Comparison of ENCODE assay signal across 9 cellular contexts in the genomic region with DNA sequence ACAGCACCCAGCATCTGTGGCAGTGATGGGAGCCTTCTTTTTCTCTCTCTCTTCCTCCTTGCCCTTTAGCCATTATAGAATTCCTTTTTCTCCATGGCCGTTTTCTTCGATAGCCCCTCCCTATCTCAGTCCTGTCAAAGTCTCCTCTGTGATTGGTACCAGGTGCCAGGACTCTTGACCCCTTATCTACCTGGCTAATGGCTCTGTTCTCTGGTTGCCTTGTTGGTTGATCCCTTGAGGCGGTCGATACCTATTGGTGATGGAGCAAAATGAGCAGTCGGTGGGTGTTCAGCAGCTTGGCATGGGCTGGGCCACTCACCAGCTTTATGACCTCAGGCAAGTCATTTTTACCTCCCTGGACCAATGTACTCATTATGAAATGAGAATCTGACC. TPM values are rescaled to one million over a fixed set of nuclear protein-coding genes. Genes with fewer than 3 reads are reported as not detected.
DNase-seq lines count a peak whose midpoint lies in the region; ATAC-seq, FAIRE-seq and TF ChIP-seq lines count a peak whose summit lies in the region.
"Had no signal": no experiment of that assay in that cellular context is flagged by ENCODE, and none has a peak within 500 bp of the region (broad histone marks: within the 10 kb centered on the region; RNA-seq: fewer than 3 reads in every experiment).

No MANE protein-coding gene starts in this region.

- H3K27me3 Mint-ChIP-seq in type B pancreatic cell, result peaks cover 40% of the 10 kb centered on the region

- TF ChIP-seq CTCF in kidney (IDR thresholded peaks at IDR 0.05; ENCODE audit: borderline replicate concordance, extremely low read depth, insufficient read depth) (no peak), type B pancreatic cell (conservative IDR thresholded peaks at IDR 0.05) (no peak)

- H3K4me3 Mint-ChIP-seq in type B pancreatic cell, result peak overlapping the region; percentile 93

- DNase-seq in right cardiac atrium (no peak), Right ventricle myocardium superior (no peak), kidney (no peak), type B pancreatic cell (ENCODE audit: extremely low spot score, unreplicated experiment) (no peak)
- DNase-seq in activated naive CD4-positive, alpha-beta T cell treated with anti-CD3 and anti-CD28 coated beads, Interleukin-2, amount 50 U/mL, for 72 hours (ENCODE audit: low spot score in 2 of 2), result no peak
- DNase-seq in stimulated activated CD4-positive, alpha-beta T cell treated with anti-CD3 and anti-CD28 coated beads, Interleukin-2, amount 100 ng/mL, for 48 hours, result no peak
- DNase-seq in stimulated activated CD4-positive, alpha-beta T cell treated with anti-CD3 and anti-CD28 coated beads, Interleukin-2, amount 100 ng/mL, for 24 hours, result no peak

- no peaks in the 10 kb centered on the region for H3K27me3 ChIP-seq in right cardiac atrium (ENCODE audit: control insufficient read depth, insufficient read depth)

- H3K4me1 ChIP-seq in right cardiac atrium (ENCODE audit: control insufficient read depth, insufficient read depth, low read length), result peaks cover 6% of the 10 kb centered on the region
- peaks cover 15 to 19% of the 10 kb centered on the region in 2 donors for H3K4me1 ChIP-seq in kidney (ENCODE audit: control insufficient read depth in 1 of 2, insufficient read depth in 1 of 2, low read depth in 1 of 2, low read length in 2 of 2)

- no peaks in the 10 kb centered on the region for H3K36me3 ChIP-seq in kidney (ENCODE audit: control insufficient read depth in 1 of 2, insufficient read depth in 2 of 2, low read length in 2 of 2)
- H3K36me3 ChIP-seq: prostate gland had no signal

- H3K9me3 Mint-ChIP-seq in activated naive CD4-positive, alpha-beta T cell treated with anti-CD3 and anti-CD28 coated beads, Interleukin-2, amount 50 U/mL, for 72 hours, result no peaks in the 10 kb centered on the region
- H3K9me3 Mint-ChIP-seq in type B pancreatic cell, result no peaks in the 10 kb centered on the region

- FAIRE-seq in kidney (lab: Jason Lieb, UNC), result no peak

- peaks cover 37% of the 10 kb centered on the region for H3K4me1 Mint-ChIP-seq in type B pancreatic cell (ENCODE audit: unreplicated experiment)

- H3K4me3 ChIP-seq in right cardiac atrium (ENCODE audit: low read length) (peak overlapping the region; percentile 91), kidney (ENCODE audit: low read length in 2 of 2) (peak overlapping the region; percentile 80 to 86)

- ATAC-seq in right cardiac atrium (no peak), Right ventricle myocardium superior (ENCODE audit: poor library complexity) (no peak), HG02973 (IDR thresholded peaks at IDR 0.05; ENCODE audit: unreplicated experiment) (no peak)
- no peak for ATAC-seq in activated naive CD4-positive, alpha-beta T cell treated with anti-CD3 and anti-CD28 coated beads, Interleukin-2, amount 50 U/mL, for 72 hours

- H3K27ac Mint-ChIP-seq in activated naive CD4-positive, alpha-beta T cell treated with anti-CD3 and anti-CD28 coated beads, Interleukin-2, amount 50 U/mL, for 72 hours, result peak overlapping the region; percentile 91 to 92
- H3K27ac Mint-ChIP-seq in type B pancreatic cell, result peak overlapping the region; percentile 87

- intact Hi-C loops in right cardiac atrium (cut with DNase I) (no loop called here), Right ventricle myocardium superior (cut with DNase I) (no loop called here), kidney (cut with DNase I) (no loop called here)

- peak overlapping the region in 1 of 2 donors; percentile 95 for H3K9ac ChIP-seq in kidney (ENCODE audit: low read length in 2 of 2)

- H3K27ac ChIP-seq in right cardiac atrium (ENCODE audit: low read length) (no peak overlapping the region), kidney (ENCODE audit: low read depth in 2 of 2, low read length in 2 of 2) (no peak overlapping the region)

- H3K9me3 ChIP-seq in right cardiac atrium (ENCODE audit: control insufficient read depth, low read length) (no peaks in the 10 kb centered on the region), kidney (ENCODE audit: control insufficient read depth in 1 of 2, low read length in 2 of 2) (no peaks in the 10 kb centered on the region)
- H3K9me3 ChIP-seq: prostate gland had no signal

- 90% methylated on average over 5 of the region's 5 CpGs for WGBS in right cardiac atrium

- H3K36me3 Mint-ChIP-seq in activated naive CD4-positive, alpha-beta T cell treated with anti-CD3 and anti-CD28 coated beads, Interleukin-2, amount 50 U/mL, for 72 hours, result peaks cover 38 to 42% of the 10 kb centered on the region in 2 donors
- H3K36me3 Mint-ChIP-seq in type B pancreatic cell, result peaks cover 8% of the 10 kb centered on the region

RNA-seq across cellular contexts. Expression of a gene that starts 2.0 kb away (rescaled TPM):
- total RNA-seq in right cardiac atrium (10 to 100 TPM in 1 of 4 donors, 1 to 10 TPM in 3; 6.9 to 24.4 (median 7.9) TPM), Right ventricle myocardium superior (15.4 TPM), kidney (12.8 TPM), type B pancreatic cell (ENCODE audit: low replicate concordance) (23.9 and 117 TPM in 2 replicates)
- polyA plus RNA-seq in right cardiac atrium (195 TPM), kidney (ENCODE audit: insufficient read depth, low read depth, low replicate concordance) (14.6 TPM)
- 10 to 100 TPM; 25.1 to 48.4 TPM for total RNA-seq in activated naive CD4-positive, alpha-beta T cell treated with anti-CD3 and anti-CD28 coated beads, Interleukin-2, amount 50 U/mL, for 72 hours
